In the genomic region with DNA sequence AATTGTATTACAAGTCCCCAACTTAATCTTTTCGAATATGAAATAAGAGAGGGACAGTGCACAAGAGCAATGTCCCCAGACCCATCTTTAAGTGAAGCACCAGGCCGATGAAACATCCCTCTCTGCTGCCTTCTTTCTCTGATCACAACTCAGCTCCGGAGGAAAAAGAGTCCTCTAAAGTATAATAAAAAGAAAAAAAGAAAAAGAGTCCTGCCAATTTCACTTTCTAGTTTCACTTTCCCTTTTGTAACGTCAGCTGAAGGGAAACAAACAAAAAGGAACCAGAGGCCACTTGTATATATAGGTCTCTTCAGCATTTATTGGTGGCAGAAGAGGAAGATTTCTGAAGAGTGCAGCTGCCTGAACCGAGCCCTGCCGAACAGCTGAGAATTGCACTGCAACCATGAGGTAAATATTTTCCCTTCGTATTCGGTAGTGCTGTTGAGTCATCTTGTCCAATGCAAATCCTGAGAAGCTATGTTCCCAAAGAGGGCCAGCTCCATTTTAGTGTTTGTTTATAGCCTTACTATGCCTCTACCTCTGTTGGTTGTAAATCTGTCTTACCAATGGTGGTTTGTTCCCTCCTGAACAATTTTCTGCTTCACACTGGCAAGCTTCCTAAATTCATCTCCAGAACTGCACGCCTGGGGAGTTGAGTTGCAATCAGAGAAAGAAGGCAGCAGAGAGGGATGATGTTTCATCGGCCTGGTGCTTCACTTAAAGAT, we compare ENCODE assay signal across 8 cellular contexts. TPM values are rescaled to one million over a fixed set of nuclear protein-coding genes. Genes with fewer than 3 reads are reported as not detected.
DNase-seq lines count a peak whose midpoint lies in the region; ATAC-seq and TF ChIP-seq lines count a peak whose summit lies in the region.

Gene IFIT2 (plus strand): TSS at position 326 of the 725 bp plus-strand sequence. CDS start 78 bp downstream, at position 404.

- TF ChIP-seq EP300 in stomach (IDR thresholded peaks at IDR 0.05), result no peak

- H3K4me1 ChIP-seq in KMS-11 (ENCODE audit: low read depth, poor library complexity, severe bottlenecking) (peaks cover 21% of the 10 kb centered on the region), stomach (peaks cover 8 to 37% (median 26%) of the 10 kb centered on the region in 4 donors)

- DNase-seq in GM04504 (ENCODE audit: low read depth), result peak; percentile 29
- DNase-seq in SKM-1 (lab: John Stamatoyannopoulos, UW; ENCODE audit: unreplicated experiment), result peak; percentile 52
- peak; percentile 43 to 67 for DNase-seq in T47D (ENCODE audit: low read depth in 1 of 2, low spot score in 1 of 2)
- DNase-seq in left lobe of liver (ENCODE audit: low spot score), result no peak
- peak; percentile 39 for DNase-seq in stomach
- no peak for DNase-seq in NCI-H82 (lab: John Stamatoyannopoulos, UW)

- H4K20me1 ChIP-seq in KMS-11 (ENCODE audit: insufficient read depth), result no peaks in the 10 kb centered on the region

- H3K4me3 ChIP-seq in KMS-11 (IDR thresholded peaks at IDR 0.05; ENCODE audit: insufficient read depth, low read depth, low read length) (no peak within 1 kb of the TSS), stomach (peak within 1 kb of the TSS; percentile 46 to 56 (median 48))

- ATAC-seq in GM21529 (IDR thresholded peaks at IDR 0.05; ENCODE audit: unreplicated experiment), result peak; percentile 81
- peak; percentile 83 for ATAC-seq in left lobe of liver

- H3K36me3 ChIP-seq in KMS-11 (ENCODE audit: insufficient read depth) (no peaks in the 10 kb centered on the region), stomach (peaks cover 9 to 13% (median 11%) of the 10 kb centered on the region in 4 donors)

- peak within 1 kb of the TSS; percentile 51; the same call in 1 of the 2 replicates for H2AFZ ChIP-seq in KMS-11 (ENCODE audit: low read depth)

- H3K9me3 ChIP-seq in stomach, result no peaks in the 10 kb centered on the region

- intact Hi-C loops in stomach (cut with DNase I; ENCODE audit: low total_unique reads), result no loop called here

- no peak for TF ChIP-seq POLR2A in stomach (IDR thresholded peaks at IDR 0.05)

- H3K9ac ChIP-seq in KMS-11, result peak within 1 kb of the TSS; percentile 19; the same call in 1 of the 2 replicates

- in situ Hi-C loops in T47D (cut with HindIII; ENCODE audit: low pct_unique_long_range_greater_than_20kb, low sequenced_read_pairs), result no loop called here

- H3K27me3 ChIP-seq in KMS-11 (ENCODE audit: insufficient read depth, low read depth) (no peaks in the 10 kb centered on the region), stomach (no peaks in the 10 kb centered on the region)

- no peaks in the 10 kb centered on the region for H3K79me2 ChIP-seq in KMS-11 (ENCODE audit: insufficient read depth, low read depth)

- TF ChIP-seq CTCF in KMS-11 (conservative IDR thresholded peaks at IDR 0.05; ENCODE audit: low read depth, low read length) (no peak), stomach (IDR thresholded peaks at IDR 0.05) (no peak)

- peak within 1 kb of the TSS; percentile 77 for H3K4me2 ChIP-seq in KMS-11

- 0 to 2% (median 1%) methylated on average over 10 of the region's 10 CpGs for WGBS in stomach, 5 donors

- H3K27ac ChIP-seq in KMS-11, result no peak within 1 kb of the TSS
- H3K27ac ChIP-seq in stomach, result peak within 1 kb of the TSS; percentile 87 to 95 (median 90)

RNA-seq across cellular contexts. Expression of gene IFIT2, which starts in this region (rescaled TPM):
- total RNA-seq in left lobe of liver (6.0 TPM), stomach (1 to 10 TPM in 2 of 5 donors, under 1 TPM in 2, not detected in 1; 0.45 to 5.0 (median 0.94) TPM)
- polyA plus RNA-seq in stomach, result 1 to 10 TPM; 1.6 to 3.1 (median 2.3) TPM

Comparison
In these comparisons a context has a peak if more than half of its experiments do, and no peak if none do; other contexts are left out.
1. DNase-seq: peak in GM04504 (single experiment), SKM-1 (single experiment), T47D (2 of 2) and stomach (single experiment); none in left lobe of liver (single experiment) and NCI-H82 (single experiment).